Comparison of ENCODE assay signal across 8 cellular contexts in the genomic region with DNA sequence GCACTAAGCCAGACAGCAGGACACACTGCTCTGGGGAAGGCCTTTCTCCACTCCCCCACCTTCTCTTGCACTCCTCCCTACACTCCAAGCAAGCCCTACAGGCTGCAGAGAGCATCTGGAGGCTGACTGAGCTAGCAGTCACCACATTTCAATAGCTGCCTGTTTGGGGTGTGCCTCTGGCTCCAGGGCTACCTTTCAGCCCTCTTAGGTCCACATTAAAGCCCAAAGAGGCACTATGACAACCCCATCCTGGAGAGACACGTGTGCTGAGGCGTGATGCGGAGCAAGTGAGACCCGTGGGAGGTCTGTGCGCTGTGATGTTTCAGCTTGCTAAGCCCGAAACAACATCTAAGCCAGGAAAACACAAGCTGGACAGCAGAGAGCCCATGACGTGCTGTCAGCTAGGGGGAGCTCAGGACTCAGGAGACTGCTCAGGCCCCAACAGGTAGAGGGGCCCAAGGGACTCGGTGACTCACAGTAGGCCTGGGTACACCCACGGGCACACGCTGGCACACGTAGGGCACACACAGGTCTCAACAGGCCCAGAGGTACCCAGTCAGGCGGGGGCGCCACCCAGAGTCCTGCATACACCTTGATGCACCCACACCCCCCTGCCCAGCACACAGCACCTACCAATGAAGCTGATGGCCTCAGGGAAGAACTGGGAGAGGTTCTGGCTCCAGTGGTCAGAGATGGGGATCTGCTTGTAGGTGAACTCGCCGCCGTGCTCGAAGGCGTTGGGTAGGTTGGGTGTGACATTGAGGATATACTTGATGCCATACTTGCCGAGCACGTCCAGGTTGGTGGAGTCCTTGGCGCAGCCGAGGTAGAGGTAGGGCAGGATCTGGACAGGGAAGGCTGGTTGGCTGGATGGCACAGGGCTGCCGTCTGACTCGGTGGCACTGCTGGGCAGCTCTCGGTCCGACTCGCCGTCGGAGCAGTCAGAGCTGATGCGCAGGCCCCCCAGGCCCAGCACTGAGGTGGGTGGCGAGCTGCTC. TPM values are rescaled to one million over a fixed set of nuclear protein-coding genes. Genes with fewer than 3 reads are reported as not detected.
DNase-seq lines count a peak whose midpoint lies in the region; ATAC-seq and TF ChIP-seq lines count a peak whose summit lies in the region.

No MANE protein-coding gene starts in this region.

- H3K4me3 ChIP-seq in cardiac muscle cell (no peak overlapping the region), fibroblast of lung (replicated peaks in 1 of 4; ENCODE audit: control extremely low read depth in 1 of 4, insufficient read depth in 1 of 4, low read depth in 3 of 4, low read length in 4 of 4) (peak overlapping the region in 3 of 4 experiments; percentile 8 to 97 (median 73)), prostate gland (no peak overlapping the region)

- H4K20me1 ChIP-seq in fibroblast of lung (ENCODE audit: control insufficient read depth, extremely low read depth, insufficient read depth, low read length) = no peaks in the 10 kb centered on the region

- intact Hi-C loops in cardiac septum (cut with DNase I) (loop anchor here (1.0 to 5.0 kb wide), 4 partner anchors 49 to 111 kb away; partner anchors contain the start of genes PARP3 and RRP9), prostate gland (cut with DNase I) (loop anchor here (5.0 to 10.0 kb wide), 2 partner anchors 36 to 91 kb away; no protein-coding TSS in a partner anchor)

- no peak for ATAC-seq in HG03460 (IDR thresholded peaks at IDR 0.05; ENCODE audit: unreplicated experiment)
- ATAC-seq in HG03565 (IDR thresholded peaks at IDR 0.05; ENCODE audit: unreplicated experiment) = no peak

- TF ChIP-seq CTCF in cardiac muscle cell (IDR thresholded peaks at IDR 0.05; ENCODE audit: low read depth, low read length) = peak; percentile 31
- TF ChIP-seq CTCF in fibroblast of lung (conservative IDR thresholded peaks at IDR 0.05 in 1 of 2, IDR thresholded peaks at IDR 0.05 in 1 of 2; ENCODE audit: low read depth in 1 of 2, low read length in 2 of 2) = peak in 1 of 2 donors; percentile 18
- peak in 3 of 4 experiments; percentile 31 to 70 (median 45) for TF ChIP-seq CTCF in prostate gland (IDR thresholded peaks at IDR 0.05)

- peaks cover 12% of the 10 kb centered on the region for H3K36me3 ChIP-seq in cardiac muscle cell
- peaks cover 29% of the 10 kb centered on the region for H3K36me3 ChIP-seq in fibroblast of lung (ENCODE audit: control insufficient read depth, insufficient read depth, low read length)
- H3K36me3 ChIP-seq in prostate gland = peaks cover 5 to 8% of the 10 kb centered on the region in 2 donors

- peaks cover 20% of the 10 kb centered on the region for H3K4me1 ChIP-seq in cardiac muscle cell (ENCODE audit: low read depth)
- H3K4me1 ChIP-seq in fibroblast of lung (ENCODE audit: control insufficient read depth, extremely low read depth, insufficient read depth, low read length) = peaks cover 32% of the 10 kb centered on the region
- H3K4me1 ChIP-seq in prostate gland (replicated peaks) = peaks cover 7% of the 10 kb centered on the region

- H3K27me3 ChIP-seq in cardiac muscle cell = no peaks in the 10 kb centered on the region
- no peaks in the 10 kb centered on the region for H3K27me3 ChIP-seq in fibroblast of lung (ENCODE audit: control insufficient read depth, insufficient read depth, low read length)
- H3K27me3 ChIP-seq in prostate gland (replicated peaks; ENCODE audit: insufficient read depth) = no peaks in the 10 kb centered on the region

- H2AFZ ChIP-seq in fibroblast of lung (ENCODE audit: low read length) = no peak overlapping the region

- no peak overlapping the region for H3K9ac ChIP-seq in fibroblast of lung (ENCODE audit: insufficient read depth, low read length)

- DNase-seq in cardiac muscle cell (ENCODE audit: low read depth in 1 of 2, low spot score in 1 of 2) = peak in 1 of 2 donors; percentile 36
- DNase-seq in cardiac septum (ENCODE audit: low spot score) = no peak
- DNase-seq in activated CD8-positive, alpha-beta memory T cell treated with anti-CD3 and anti-CD28 coated beads, Interleukin-2, amount 50 U/mL, for 48 hours = peak; percentile 69
- no peak for DNase-seq in fibroblast of lung (ENCODE audit: low read depth in 2 of 2)
- DNase-seq in prostate gland (ENCODE audit: low spot score) = peak; percentile 66
- no peak for DNase-seq in cerebellum (ENCODE audit: low spot score)

- H3K9me3 ChIP-seq in cardiac muscle cell (ENCODE audit: low read depth) (no peaks in the 10 kb centered on the region), fibroblast of lung (ENCODE audit: control insufficient read depth, insufficient read depth, low read depth, low read length) (no peaks in the 10 kb centered on the region), prostate gland (no peaks in the 10 kb centered on the region)

- peaks cover 49% of the 10 kb centered on the region for H3K79me2 ChIP-seq in fibroblast of lung (ENCODE audit: control insufficient read depth, insufficient read depth, low read length)

- TF ChIP-seq POLR2A in prostate gland (IDR thresholded peaks at IDR 0.05) = no peak

- peak overlapping the region; percentile 99 for H3K4me2 ChIP-seq in fibroblast of lung (ENCODE audit: extremely low read depth, insufficient read depth, low read length)

- 52% methylated on average over 31 of the region's 31 CpGs for WGBS in prostate gland

- H3K27ac ChIP-seq in cardiac muscle cell (peak overlapping the region; percentile 68), fibroblast of lung (ENCODE audit: insufficient read depth, low read length) (peak overlapping the region; percentile 78), prostate gland (peak overlapping the region; percentile 68 to 81)

RNA-seq across cellular contexts. Expression of gene DUSP7, which starts 2.8 kb away (rescaled TPM):
- 32.2 and 39.5 TPM in 2 replicates for total RNA-seq in cardiac muscle cell
- 7.1 and 13.1 TPM in 2 replicates for polyA plus RNA-seq in cardiac muscle cell
- total RNA-seq in cardiac septum = 21.2 TPM
- 5.4 and 5.6 TPM in 2 replicates for total RNA-seq in fibroblast of lung
- 23.7 and 26.5 TPM in 2 replicates for polyA plus RNA-seq in fibroblast of lung
- 15.2 and 16.3 TPM in 2 replicates for polyA plus RNA-seq in fibroblast of lung (2012)
- 58.6 and 71.0 TPM in 2 replicates for polyA minus RNA-seq in fibroblast of lung (ENCODE audit: low replicate concordance)
- total RNA-seq in prostate gland = 10 to 100 TPM in 1 of 2 donors, 1 to 10 TPM in 1; 9.1 to 34.0 TPM
- 6.0 TPM for total RNA-seq in cerebellum

RNA-seq across cellular contexts. Expression of gene RPL29, which starts 57.9 kb away (rescaled TPM):
- total RNA-seq in cardiac muscle cell (1,533 and 1,673 TPM in 2 replicates), cardiac septum (466 TPM), fibroblast of lung (1,076 and 1,351 TPM in 2 replicates), prostate gland (1,000 to 10,000 TPM; 1,249 to 2,015 TPM), cerebellum (334 TPM)
- polyA plus RNA-seq in cardiac muscle cell (844 and 941 TPM in 2 replicates), fibroblast of lung (1,512 and 1,580 TPM in 2 replicates)
- polyA plus RNA-seq in fibroblast of lung (2012) = 1,612 and 1,638 TPM in 2 replicates
- 263 and 406 TPM in 2 replicates for polyA minus RNA-seq in fibroblast of lung (ENCODE audit: low replicate concordance)

Comparison
In these comparisons a context has a peak if more than half of its experiments do, and no peak if none do; other contexts are left out.
1. DNase-seq: peak in activated CD8-positive, alpha-beta memory T cell treated with anti-CD3 and anti-CD28 coated beads, Interleukin-2, amount 50 U/mL, for 48 hours (single experiment) and prostate gland (single experiment); none in cardiac septum (single experiment), fibroblast of lung (0 of 2) and cerebellum (single experiment).
2. H3K4me3 ChIP-seq: peak in fibroblast of lung (3 of 4); none in cardiac muscle cell (single experiment) and prostate gland (0 of 2).
3. Peak in every context shown above with its lines, with median percentiles within 50 percentile points of each other: H3K27ac ChIP-seq.